In the genomic region with DNA sequence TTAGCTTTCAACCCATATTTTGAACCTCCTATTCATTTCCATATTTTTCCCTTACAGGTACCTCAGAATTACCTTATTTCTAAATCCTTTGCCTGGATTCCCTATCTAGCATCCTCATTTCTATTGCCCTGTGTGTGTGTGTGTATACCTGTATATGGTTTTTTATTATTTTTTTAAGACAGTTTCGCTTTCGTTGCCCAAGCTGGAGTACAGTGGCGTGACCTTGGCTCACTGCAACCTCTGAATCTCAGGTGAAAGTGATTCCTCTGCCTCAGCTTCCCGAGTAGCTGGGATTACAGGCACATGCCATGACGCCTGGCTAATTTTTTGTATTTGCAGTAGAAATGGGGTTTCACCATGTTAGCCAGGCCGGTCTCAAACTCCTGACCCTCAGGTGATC, we compare ENCODE assay signal across 20 cellular contexts. TPM values are rescaled to one million over a fixed set of nuclear protein-coding genes. Genes with fewer than 3 reads are reported as not detected.
DNase-seq lines count a peak whose midpoint lies in the region; ATAC-seq, FAIRE-seq and TF ChIP-seq lines count a peak whose summit lies in the region.
"Had no signal": no experiment of that assay in that cellular context is flagged by ENCODE, and none has a peak within 500 bp of the region (broad histone marks: within the 10 kb centered on the region; RNA-seq: fewer than 3 reads in every experiment).

No MANE protein-coding gene starts in this region.

- H3K27me3 ChIP-seq in cardiac muscle cell (no peaks in the 10 kb centered on the region), MM.1S (replicated peaks; ENCODE audit: insufficient read depth, low read length) (no peaks in the 10 kb centered on the region), small intestine (ENCODE audit: control insufficient read depth in 2 of 2, insufficient read depth in 2 of 2, low read length in 2 of 2) (no peaks in the 10 kb centered on the region)
- H3K27me3 ChIP-seq: SJSA1 had no signal

- no peak overlapping the region for H3K9ac ChIP-seq in MM.1S (ENCODE audit: low read length)

- H3K27ac ChIP-seq in cardiac muscle cell (peak overlapping the region; percentile 72), MM.1S (ENCODE audit: low read length) (no peak overlapping the region), small intestine (ENCODE audit: low read depth in 1 of 2, low read length in 1 of 2) (peak overlapping the region in 1 of 2 donors; percentile 12)
- H3K27ac ChIP-seq: HL-60, RWPE1, SJSA1 had no signal

- ATAC-seq in Right ventricle myocardium inferior = no peak
- peak; percentile 94 for ATAC-seq in left colon
- no peak for ATAC-seq in HG03095 (IDR thresholded peaks at IDR 0.05; ENCODE audit: unreplicated experiment)

- WGBS in small intestine, 3 donors = 31 to 69% (median 50%) methylated on average over 6 of the region's 6 CpGs

- H2AFZ ChIP-seq in MM.1S (ENCODE audit: low read length) = no peak overlapping the region

- H3K9me2 ChIP-seq in MM.1S (replicated peaks; ENCODE audit: insufficient read depth, low read length) = no peaks in the 10 kb centered on the region

- H3K79me2 ChIP-seq in MM.1S (ENCODE audit: low read length) = peaks cover 91% of the 10 kb centered on the region

- H3K4me2 ChIP-seq in MM.1S (ENCODE audit: low read depth, low read length) = peak overlapping the region; percentile 8; the same call in 1 of the 2 replicates

- H4K20me1 ChIP-seq in MM.1S (ENCODE audit: insufficient read depth, low read length) = peaks cover 12% of the 10 kb centered on the region; the same call in 1 of the 2 replicates

- TF ChIP-seq CTCF in cardiac muscle cell (IDR thresholded peaks at IDR 0.05; ENCODE audit: low read depth, low read length) = no peak
- no peak for TF ChIP-seq CTCF in MM.1S (IDR thresholded peaks at IDR 0.05; ENCODE audit: low read length)

- H3K9me3 ChIP-seq in cardiac muscle cell (ENCODE audit: low read depth) (no peaks in the 10 kb centered on the region), MM.1S (replicated peaks; ENCODE audit: insufficient read depth, low read length) (no peaks in the 10 kb centered on the region), small intestine (ENCODE audit: control insufficient read depth, low read depth) (no peaks in the 10 kb centered on the region)
- H3K9me3 ChIP-seq: SJSA1 had no signal

- H3K4me1 ChIP-seq in cardiac muscle cell (ENCODE audit: low read depth) (peaks cover 25% of the 10 kb centered on the region), MM.1S (ENCODE audit: low read length) (peaks cover 10% of the 10 kb centered on the region; the same call in 1 of the 2 replicates), small intestine (ENCODE audit: control insufficient read depth in 2 of 2, insufficient read depth in 1 of 2, low read depth in 1 of 2, low read length in 1 of 2) (peaks cover 0 to 10% of the 10 kb centered on the region in 2 donors)

- H3K4me3 ChIP-seq in cardiac muscle cell = no peak overlapping the region
- no peak overlapping the region for H3K4me3 ChIP-seq in MM.1S (ENCODE audit: low read length)
- no peak overlapping the region for H3K4me3 ChIP-seq in small intestine (ENCODE audit: low read depth in 1 of 2, low read length in 2 of 2)
- H3K4me3 ChIP-seq: SJSA1 had no signal

- H3F3A ChIP-seq in MM.1S (ENCODE audit: insufficient read depth, low read length) = no peaks in the 10 kb centered on the region; the same call in 1 of the 2 replicates

- FAIRE-seq in small intestine (lab: Jason Lieb, UNC) = no peak
- FAIRE-seq: A204.1, HTR-8/SVneo had no signal

- H3K36me3 ChIP-seq in cardiac muscle cell = no peaks in the 10 kb centered on the region
- no peaks in the 10 kb centered on the region for H3K36me3 ChIP-seq in MM.1S (replicated peaks; ENCODE audit: insufficient read depth, low read length)
- no peaks in the 10 kb centered on the region for H3K36me3 ChIP-seq in small intestine (ENCODE audit: control insufficient read depth in 2 of 2, insufficient read depth in 2 of 2, low read length in 2 of 2)

- intact Hi-C loops in Right ventricle myocardium inferior (cut with DNase I) = no loop called here
- intact Hi-C loops in left colon (cut with DNase I, micrococcal nuclease) = no loop called here

- DNase-seq in cardiac muscle cell (ENCODE audit: low read depth in 1 of 2, low spot score in 1 of 2) (no peak), Right ventricle myocardium inferior (ENCODE audit: missing footprints) (no peak), MM.1S (peak; percentile 69), left colon (peak in 1 of 2 donors; percentile 33), small intestine (peak; percentile 74), NCI-H2107 treated with DMSO at 0.1 percent for 48 hours (lab: John Stamatoyannopoulos, UW; ENCODE audit: unreplicated experiment) (no peak)
- DNase-seq in stimulated activated CD4-positive, alpha-beta T cell treated with anti-CD3 and anti-CD28 coated beads, Interleukin-2, amount 100 ng/mL, for 24 hours = no peak
- DNase-seq: AML-193; CD4-positive, CD25-positive, alpha-beta regulatory T cell; DMS53; NCI-H1417 treated with DMSO at 0.1 percent for 48 hours; NCI-H1930; NCI-H2171; NCI-H446 treated with DMSO at 0.1 percent for 48 hours had no signal

RNA-seq across cellular contexts. Expression of gene HIPK3, which starts 12.6 kb away (rescaled TPM):
- total RNA-seq in cardiac muscle cell (134 and 179 TPM in 2 replicates), Right ventricle myocardium inferior (285 TPM), left colon (10 to 100 TPM; 59.9 to 85.4 TPM)
- polyA plus RNA-seq in cardiac muscle cell (56.6 and 106 TPM in 2 replicates), small intestine (10 to 100 TPM in 2 of 3 donors, 1 to 10 TPM in 1; 9.5 to 23.0 (median 17.0) TPM)

Comparison
In these comparisons a context has a peak if more than half of its experiments do, and no peak if none do; other contexts are left out.
1. DNase-seq: peak in MM.1S (single experiment) and small intestine (single experiment); none in cardiac muscle cell (0 of 2), Right ventricle myocardium inferior (single experiment), NCI-H2107 treated with DMSO at 0.1 percent for 48 hours (single experiment) and stimulated activated CD4-positive, alpha-beta T cell treated with anti-CD3 and anti-CD28 coated beads, Interleukin-2, amount 100 ng/mL, for 24 hours (0 of 2).